8 cellular contexts compared by ENCODE assay signal in genomic region chr10:12241810-12242529, GRCh38. TPM values are rescaled to one million over a fixed set of nuclear protein-coding genes. Genes with fewer than 3 reads are reported as not detected.
DNase-seq lines count a peak whose midpoint lies in the region; ATAC-seq lines count a peak whose summit lies in the region.
"Had no signal": no experiment of that assay in that cellular context is flagged by ENCODE, and none has a peak within 500 bp of the region (broad histone marks: within the 10 kb centered on the region; RNA-seq: fewer than 3 reads in every experiment).

No MANE protein-coding gene starts in this region.

- H3K36me3 Mint-ChIP-seq in activated T-cell treated with anti-CD3 and anti-CD28 coated beads, Interleukin-2, amount 50 U/mL, for 4 hours (ENCODE audit: insufficient read depth), result peaks cover 39% of the 10 kb centered on the region
- peaks cover 100% of the 10 kb centered on the region for H3K36me3 Mint-ChIP-seq in stimulated activated effector memory CD8-positive, alpha-beta T cell treated with anti-CD3 and anti-CD28 coated beads, Interleukin-12 subunit alpha, Interleukin-12 subunit beta, amount 100 ng/mL, for 72 hours

- H3K4me3 Mint-ChIP-seq in activated T-cell treated with anti-CD3 and anti-CD28 coated beads, Interleukin-2, amount 50 U/mL, for 4 hours, result peak overlapping the region; percentile 71
- H3K4me3 Mint-ChIP-seq in stimulated activated effector memory CD8-positive, alpha-beta T cell treated with anti-CD3 and anti-CD28 coated beads, Interleukin-12 subunit alpha, Interleukin-12 subunit beta, amount 100 ng/mL, for 72 hours, result peak overlapping the region; percentile 46

- DNase-seq in activated T-cell treated with anti-CD3 and anti-CD28 coated beads, Interleukin-2, amount 50 U/mL, for 4 hours, result no peak
- DNase-seq in islet precursor cell (peak; percentile 55), NCI-H774 (lab: John Stamatoyannopoulos, UW) (no peak), NOMO-1 (lab: John Stamatoyannopoulos, UW; ENCODE audit: unreplicated experiment in 2 of 2) (no peak)
- DNase-seq in stimulated activated effector memory CD8-positive, alpha-beta T cell treated with anti-CD3 and anti-CD28 coated beads, Interleukin-12 subunit alpha, Interleukin-12 subunit beta, amount 100 ng/mL, for 72 hours (ENCODE audit: low spot score in 2 of 2), result peak in 1 of 2 donors; percentile 57
- DNase-seq: glutamatergic neuron had no signal

- H3K27ac Mint-ChIP-seq in stimulated activated effector memory CD8-positive, alpha-beta T cell treated with anti-CD3 and anti-CD28 coated beads, Interleukin-12 subunit alpha, Interleukin-12 subunit beta, amount 100 ng/mL, for 72 hours, result peak overlapping the region; percentile 85

- ATAC-seq in HG02884 (IDR thresholded peaks at IDR 0.05; ENCODE audit: unreplicated experiment) (peak; percentile 55), HG03460 (IDR thresholded peaks at IDR 0.05; ENCODE audit: unreplicated experiment) (no peak)
- ATAC-seq in activated T-cell treated with anti-CD3 and anti-CD28 coated beads, Interleukin-2, amount 50 U/mL, for 4 hours, result peak; percentile 84 to 93
- ATAC-seq in stimulated activated effector memory CD8-positive, alpha-beta T cell treated with anti-CD3 and anti-CD28 coated beads, Interleukin-12 subunit alpha, Interleukin-12 subunit beta, amount 100 ng/mL, for 72 hours, result peak; percentile 93

- no peaks in the 10 kb centered on the region for H3K9me3 Mint-ChIP-seq in activated T-cell treated with anti-CD3 and anti-CD28 coated beads, Interleukin-2, amount 50 U/mL, for 4 hours
- H3K9me3 Mint-ChIP-seq in stimulated activated effector memory CD8-positive, alpha-beta T cell treated with anti-CD3 and anti-CD28 coated beads, Interleukin-12 subunit alpha, Interleukin-12 subunit beta, amount 100 ng/mL, for 72 hours, result no peaks in the 10 kb centered on the region

- H3K27me3 Mint-ChIP-seq in activated T-cell treated with anti-CD3 and anti-CD28 coated beads, Interleukin-2, amount 50 U/mL, for 4 hours (ENCODE audit: low read depth), result no peaks in the 10 kb centered on the region

- H3K4me1 Mint-ChIP-seq in activated T-cell treated with anti-CD3 and anti-CD28 coated beads, Interleukin-2, amount 50 U/mL, for 4 hours (ENCODE audit: low read depth), result peaks cover 33% of the 10 kb centered on the region
- H3K4me1 Mint-ChIP-seq in stimulated activated effector memory CD8-positive, alpha-beta T cell treated with anti-CD3 and anti-CD28 coated beads, Interleukin-12 subunit alpha, Interleukin-12 subunit beta, amount 100 ng/mL, for 72 hours, result peaks cover 28% of the 10 kb centered on the region

RNA-seq across cellular contexts. Expression of gene CDC123, which starts 46.0 kb away (rescaled TPM):
- total RNA-seq in activated T-cell treated with anti-CD3 and anti-CD28 coated beads, Interleukin-2, amount 50 U/mL, for 4 hours, result 100 to 1,000 TPM; 155 to 187 (median 158) TPM

RNA-seq across cellular contexts. Expression of gene NUDT5, which starts 46.3 kb away (rescaled TPM):
- total RNA-seq in activated T-cell treated with anti-CD3 and anti-CD28 coated beads, Interleukin-2, amount 50 U/mL, for 4 hours, result 100 to 1,000 TPM; 104 to 109 (median 105) TPM
